Comparison of ENCODE assay signal across 18 cellular contexts in genomic region chr12:119505001-119505400, GRCh38.
"Had no signal": no experiment of that assay in that cellular context is flagged by ENCODE, and none has a peak within 500 bp of the region (broad histone marks: within the 10 kb centered on the region; RNA-seq: fewer than 3 reads in every experiment).

No MANE protein-coding gene starts in this region.

- H3K36me3 ChIP-seq: gastrocnemius medialis, neutrophil, suprapubic skin, upper lobe of left lung had no signal

- H3K9me3 ChIP-seq: gastrocnemius medialis, neutrophil, suprapubic skin, upper lobe of left lung had no signal

- H3K9me3 Mint-ChIP-seq: activated CD4-positive, alpha-beta memory T cell treated with anti-CD3 and anti-CD28 coated beads for 36 hours; activated naive CD8-positive, alpha-beta T cell treated with anti-CD3 and anti-CD28 coated beads for 36 hours; activated T-cell treated with anti-CD3 and anti-CD28 coated beads, Interleukin-2, amount 50 U/mL, for 4 hours had no signal

- H3K36me3 Mint-ChIP-seq: activated CD4-positive, alpha-beta memory T cell treated with anti-CD3 and anti-CD28 coated beads for 36 hours; activated naive CD8-positive, alpha-beta T cell treated with anti-CD3 and anti-CD28 coated beads for 36 hours; naive thymus-derived CD8-positive, alpha-beta T cell had no signal

- H3K27me3 ChIP-seq: gastrocnemius medialis, neutrophil, suprapubic skin, upper lobe of left lung had no signal

- FAIRE-seq: colon had no signal

- H3K27ac Mint-ChIP-seq: activated CD4-positive, alpha-beta memory T cell treated with anti-CD3 and anti-CD28 coated beads for 36 hours; activated naive CD8-positive, alpha-beta T cell treated with anti-CD3 and anti-CD28 coated beads for 36 hours; naive thymus-derived CD8-positive, alpha-beta T cell had no signal

- H3K27ac ChIP-seq: gastrocnemius medialis, neutrophil, suprapubic skin, upper lobe of left lung had no signal

- H3K4me1 Mint-ChIP-seq: activated naive CD8-positive, alpha-beta T cell treated with anti-CD3 and anti-CD28 coated beads for 36 hours; naive thymus-derived CD8-positive, alpha-beta T cell had no signal

- H3K4me1 ChIP-seq: gastrocnemius medialis, suprapubic skin, upper lobe of left lung had no signal

- DNase-seq: activated CD4-positive, alpha-beta memory T cell treated with anti-CD3 and anti-CD28 coated beads for 36 hours; activated effector memory CD4-positive, alpha-beta T cell treated with anti-CD3 and anti-CD28 coated beads, Interleukin-2, amount 50 U/mL, for 16 hours; activated naive CD8-positive, alpha-beta T cell treated with anti-CD3 and anti-CD28 coated beads for 36 hours; activated T-cell treated with anti-CD3 and anti-CD28 coated beads, Interleukin-2, amount 50 U/mL, for 4 hours; anterior cingulate cortex; gastrocnemius medialis; left cardiac atrium; naive thymus-derived CD8-positive, alpha-beta T cell; right cardiac atrium; stimulated activated CD4-positive, alpha-beta T cell treated with anti-CD3 and anti-CD28 coated beads, Interleukin-2, amount 100 ng/mL, for 24 hours; stimulated activated naive CD4-positive, alpha-beta T cell treated with Interleukin-2 at 50 U/mL for 16 hours; SW 1271; T-helper 9 cell had no signal

- H3K4me3 ChIP-seq: gastrocnemius medialis, lung, suprapubic skin, upper lobe of left lung had no signal

- H3K4me3 Mint-ChIP-seq: activated CD4-positive, alpha-beta memory T cell treated with anti-CD3 and anti-CD28 coated beads for 36 hours; activated naive CD8-positive, alpha-beta T cell treated with anti-CD3 and anti-CD28 coated beads for 36 hours; activated T-cell treated with anti-CD3 and anti-CD28 coated beads, Interleukin-2, amount 50 U/mL, for 4 hours; naive thymus-derived CD8-positive, alpha-beta T cell had no signal
